12 cellular contexts compared by ENCODE assay signal in genomic region chr7:123690550-123690949, GRCh38. TPM values are rescaled to one million over a fixed set of nuclear protein-coding genes. Genes with fewer than 3 reads are reported as not detected.
"Had no signal": no experiment of that assay in that cellular context is flagged by ENCODE, and none has a peak within 500 bp of the region (broad histone marks: within the 10 kb centered on the region; RNA-seq: fewer than 3 reads in every experiment).

No MANE protein-coding gene starts in this region.

- H3K27ac Mint-ChIP-seq: IgD-negative memory B cell had no signal

- FAIRE-seq: HepG2 had no signal

- H3K4me2 ChIP-seq: KMS-11 had no signal

- H3K4me3 ChIP-seq: HAP-1 had no signal

- H3K9me3 ChIP-seq: HAP-1 had no signal

- H3K4me3 Mint-ChIP-seq: IgD-negative memory B cell had no signal

- H3K27me3 Mint-ChIP-seq: IgD-negative memory B cell had no signal

- DNase-seq: GOT3, H7, Karpas-422, KBM-7 had no signal

- H3K9me3 Mint-ChIP-seq: IgD-negative memory B cell had no signal

- H3K4me1 Mint-ChIP-seq: IgD-negative memory B cell had no signal

- ATAC-seq: HCT116, HepG2 had no signal

- H3K27ac ChIP-seq: HL-60, KMS-11 had no signal

RNA-seq across cellular contexts. Expression of gene LMOD2, which starts 34.9 kb away (rescaled TPM):
- total RNA-seq: H4, H7, HepG2, HT1080 had no signal
- polyA plus RNA-seq: HepG2, IgD-negative memory B cell had no signal
